In the genomic region with DNA sequence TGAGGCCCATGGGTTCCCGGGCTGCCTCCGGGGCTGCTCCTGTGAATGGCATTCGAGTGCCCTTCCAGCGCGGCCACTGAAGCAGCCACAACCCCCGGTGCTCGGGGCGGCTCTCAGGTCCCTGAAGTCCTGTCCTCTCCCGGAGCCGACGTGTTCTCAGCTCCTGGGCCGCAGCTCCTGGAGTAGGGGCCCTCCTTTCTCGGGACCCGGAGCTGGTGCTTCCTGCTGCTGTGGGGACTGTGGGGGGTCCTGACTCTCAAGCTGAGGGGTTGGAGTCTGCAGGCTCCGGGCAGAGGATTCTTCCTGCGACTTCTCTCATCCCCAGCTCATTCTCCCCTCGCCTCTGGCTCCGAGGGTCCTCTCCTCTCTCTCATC, we compare ENCODE assay signal across 1 cellular context.
TF ChIP-seq lines count a peak whose summit lies in the region.
"Not testable (repeated sequence)": the region's sequence is repeated elsewhere in the genome, so short reads cannot be mapped to it uniquely, and the experiment has no call there.

No MANE protein-coding gene starts in this region.

TF ChIP-seq in HepG2, 621 proteins besides CTCF, POLR2A, EP300 and RAD21:
- TF ChIP-seq HOXA7 (CRISPR knock-in tag; IDR thresholded peaks at IDR 0.05) (0 out of 2 replicates have a peak, but pooled peaks have one; percentile 13), ZNF468 (CRISPR knock-in tag; IDR thresholded peaks at IDR 0.05) (peak; percentile 5; the same call in 1 of the 2 replicates), ZNF749 (CRISPR knock-in tag; IDR thresholded peaks at IDR 0.05; ENCODE audit: borderline replicate concordance) (peak; percentile 27; the same call in 1 of the 2 replicates), ZZZ3 (CRISPR knock-in tag; IDR thresholded peaks at IDR 0.05; ENCODE audit: borderline replicate concordance) (0 out of 2 replicates have a peak, but pooled peaks have one; percentile 41), ESRRA (CRISPR knock-in tag; IDR thresholded peaks at IDR 0.05; ENCODE audit: low read depth) (0 out of 2 replicates have a peak, but pooled peaks have one; percentile 6), U2AF1 (optimal IDR thresholded peaks at IDR 0.05; ENCODE audit: low read depth, low read length) (peak; percentile 10), FOXA1 (CRISPR knock-in tag; IDR thresholded peaks at IDR 0.05) (0 out of 2 replicates have a peak, but pooled peaks have one; percentile 1), EEA1 (CRISPR knock-in tag; IDR thresholded peaks at IDR 0.05; ENCODE audit: borderline replicate concordance) (peak; percentile 66; the same call in 1 of the 2 replicates)
- TF ChIP-seq, protein P1, sequence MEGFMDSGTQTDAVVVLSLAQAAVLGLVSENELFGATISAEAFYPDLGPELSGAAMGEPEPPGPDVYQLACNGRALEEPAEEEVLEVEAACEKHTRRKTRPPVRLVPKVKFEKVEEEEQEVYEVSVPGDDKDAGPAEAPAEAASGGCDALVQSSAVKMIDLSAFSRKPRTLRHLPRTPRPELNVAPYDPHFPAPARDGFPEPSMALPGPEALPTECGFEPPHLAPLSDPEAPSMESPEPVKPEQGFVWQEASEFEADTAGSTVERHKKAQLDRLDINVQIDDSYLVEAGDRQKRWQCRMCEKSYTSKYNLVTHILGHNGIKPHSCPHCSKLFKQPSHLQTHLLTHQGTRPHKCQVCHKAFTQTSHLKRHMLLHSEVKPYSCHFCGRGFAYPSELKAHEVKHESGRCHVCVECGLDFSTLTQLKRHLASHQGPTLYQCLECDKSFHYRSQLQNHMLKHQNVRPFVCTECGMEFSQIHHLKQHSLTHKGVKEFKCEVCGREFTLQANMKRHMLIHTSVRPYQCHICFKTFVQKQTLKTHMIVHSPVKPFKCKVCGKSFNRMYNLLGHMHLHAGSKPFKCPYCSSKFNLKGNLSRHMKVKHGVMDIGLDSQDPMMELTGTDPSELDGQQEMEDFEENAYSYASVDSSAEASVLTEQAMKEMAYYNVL (CRISPR knock-in tag; IDR thresholded peaks at IDR 0.05; ENCODE audit: borderline replicate concordance): 0 out of 2 replicates have a peak, but pooled peaks have one; percentile 57
- TF ChIP-seq, protein P2, sequence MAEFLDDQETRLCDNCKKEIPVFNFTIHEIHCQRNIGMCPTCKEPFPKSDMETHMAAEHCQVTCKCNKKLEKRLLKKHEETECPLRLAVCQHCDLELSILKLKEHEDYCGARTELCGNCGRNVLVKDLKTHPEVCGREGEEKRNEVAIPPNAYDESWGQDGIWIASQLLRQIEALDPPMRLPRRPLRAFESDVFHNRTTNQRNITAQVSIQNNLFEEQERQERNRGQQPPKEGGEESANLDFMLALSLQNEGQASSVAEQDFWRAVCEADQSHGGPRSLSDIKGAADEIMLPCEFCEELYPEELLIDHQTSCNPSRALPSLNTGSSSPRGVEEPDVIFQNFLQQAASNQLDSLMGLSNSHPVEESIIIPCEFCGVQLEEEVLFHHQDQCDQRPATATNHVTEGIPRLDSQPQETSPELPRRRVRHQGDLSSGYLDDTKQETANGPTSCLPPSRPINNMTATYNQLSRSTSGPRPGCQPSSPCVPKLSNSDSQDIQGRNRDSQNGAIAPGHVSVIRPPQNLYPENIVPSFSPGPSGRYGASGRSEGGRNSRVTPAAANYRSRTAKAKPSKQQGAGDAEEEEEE (CRISPR knock-in tag; IDR thresholded peaks at IDR 0.05; ENCODE audit: borderline replicate concordance): peak; percentile 16; the same call in 1 of the 2 replicates
- not testable (repeated sequence) for TF ChIP-seq FOXA1 (IDR thresholded peaks at IDR 0.05)
